Comparison of ENCODE assay signal across 7 cellular contexts in genomic region chr20:58884966-58885365, GRCh38. TPM values are rescaled to one million over a fixed set of nuclear protein-coding genes. Genes with fewer than 3 reads are reported as not detected.
"Had no signal": no experiment of that assay in that cellular context is flagged by ENCODE, and none has a peak within 500 bp of the region (broad histone marks: within the 10 kb centered on the region; RNA-seq: fewer than 3 reads in every experiment).

No MANE protein-coding gene starts in this region.

- DNase-seq: H9, HCEC 1CT, KBM-7 had no signal

- H3K4me3 ChIP-seq: GM23338 had no signal

- H3K27ac Mint-ChIP-seq: GM23338, H9, IgD-negative memory B cell had no signal

- H2AFZ ChIP-seq: GM23338 had no signal

- H3K4me2 ChIP-seq: GM23338 had no signal

- H3K9me3 Mint-ChIP-seq: GM23338, IgD-negative memory B cell had no signal

- H3K4me3 Mint-ChIP-seq: GM23338, H9, IgD-negative memory B cell had no signal

RNA-seq across cellular contexts. Expression of gene GNAS-AS1, which starts 34.3 kb away (rescaled TPM):
- total RNA-seq: HepG2, HT-29 had no signal
- polyA plus RNA-seq: HepG2, IgD-negative memory B cell had no signal
